Comparison of ENCODE assay signal across 8 cellular contexts in the genomic region with DNA sequence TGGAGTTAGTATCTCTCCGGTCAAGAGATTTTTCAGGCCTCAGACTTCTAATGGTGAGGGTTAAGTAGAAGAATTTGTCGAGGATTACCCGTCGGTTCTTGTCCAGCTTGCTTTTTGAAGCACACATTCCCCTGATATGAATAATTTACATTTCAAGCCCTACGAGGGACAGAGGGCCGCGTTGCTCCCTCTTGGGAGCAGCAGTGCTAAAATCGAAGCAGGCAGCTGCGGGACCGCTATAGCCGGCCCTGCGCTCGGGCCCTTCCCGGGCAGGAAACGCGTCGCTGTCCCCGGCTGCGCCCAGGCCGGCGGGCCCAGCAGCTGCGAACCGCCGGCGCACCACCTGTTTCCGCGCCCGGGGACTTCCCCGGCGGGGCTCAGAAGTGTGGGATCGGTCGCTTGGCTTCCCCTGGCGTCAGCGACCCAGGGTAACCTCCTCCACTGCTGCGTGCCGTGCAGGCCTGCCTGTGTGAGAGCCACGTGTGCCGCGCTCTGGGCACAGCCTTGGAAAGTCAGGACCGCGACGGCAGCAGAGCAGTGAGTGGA. TPM values are rescaled to one million over a fixed set of nuclear protein-coding genes. Genes with fewer than 3 reads are reported as not detected.
A peak's percentile ranks its signal among the peaks of the same experiment; 100 is the strongest.
DNase-seq lines count a peak whose midpoint lies in the region; ATAC-seq, FAIRE-seq and TF ChIP-seq lines count a peak whose summit lies in the region.
"Not testable (repeated sequence)": the region's sequence is repeated elsewhere in the genome, so short reads cannot be mapped to it uniquely, and the experiment has no call there.

No MANE protein-coding gene starts in this region.

- H2AFZ ChIP-seq in astrocyte (ENCODE audit: low read depth, low read length), result peak overlapping the region; percentile 34

- not testable (repeated sequence) for H3K36me3 ChIP-seq in astrocyte (ENCODE audit: insufficient read depth, low read length); small intestine (ENCODE audit: control insufficient read depth in 2 of 2, insufficient read depth in 2 of 2, low read length in 2 of 2); aorta (ENCODE audit: control insufficient read depth in 1 of 2, insufficient read depth in 2 of 2, low read length in 1 of 2)
- H3K36me3 ChIP-seq in iPS-15b (ENCODE audit: control insufficient read depth, insufficient read depth, low read length), result peaks cover 10% of the 10 kb centered on the region

- peak; percentile 57 for DNase-seq in M059J (ENCODE audit: low read depth)
- peak; percentile 28 to 67 (median 54) for DNase-seq in activated CD4-positive, CD25-positive, alpha-beta regulatory T cell (lab: John Stamatoyannopoulos, UW)
- DNase-seq in astrocyte (ENCODE audit: low read depth), result peak; percentile 2
- DNase-seq in small intestine, result peak; percentile 50
- peak in 1 of 2 donors; percentile 82 for DNase-seq in aorta

- H3K27me3 Mint-ChIP-seq in astrocyte (ENCODE audit: low read depth, unreplicated experiment), result not testable (repeated sequence)

- H3K4me3 ChIP-seq in astrocyte (ENCODE audit: insufficient read depth, low read depth, low read length) (peak overlapping the region; percentile 23), iPS-15b (ENCODE audit: low read depth, low read length) (peak overlapping the region; percentile 41)
- not testable (repeated sequence) for H3K4me3 ChIP-seq in small intestine (ENCODE audit: low read depth in 1 of 2, low read length in 2 of 2); aorta (ENCODE audit: low read length in 2 of 2)

- H4K20me1 ChIP-seq in astrocyte (ENCODE audit: insufficient read depth, low read length), result not testable (repeated sequence)

- not testable (repeated sequence) for H3K4me1 ChIP-seq in astrocyte (ENCODE audit: insufficient read depth, low read length); iPS-15b (ENCODE audit: control insufficient read depth, insufficient read depth, low read length); small intestine (ENCODE audit: control insufficient read depth in 2 of 2, insufficient read depth in 1 of 2, low read depth in 1 of 2, low read length in 1 of 2); aorta (ENCODE audit: control insufficient read depth in 1 of 2, insufficient read depth in 2 of 2, low read length in 2 of 2)

- H3K27ac ChIP-seq in astrocyte (ENCODE audit: low read depth, low read length), result not testable (repeated sequence)
- H3K27ac ChIP-seq in small intestine (ENCODE audit: low read depth in 1 of 2, low read length in 1 of 2), result peak overlapping the region in 1 of 2 donors; percentile 81
- H3K27ac ChIP-seq in aorta (ENCODE audit: low read depth in 1 of 2, low read length in 2 of 2), result peak overlapping the region in 1 of 2 donors; percentile 33

- not testable (repeated sequence) for H3K9me3 Mint-ChIP-seq in astrocyte (ENCODE audit: unreplicated experiment)

- H3K4me3 Mint-ChIP-seq in astrocyte (ENCODE audit: unreplicated experiment), result peak overlapping the region; percentile 63

- H3K4me2 ChIP-seq in astrocyte (ENCODE audit: low read length), result peak overlapping the region; percentile 73

- TF ChIP-seq CTCF in astrocyte (IDR thresholded peaks at IDR 0.05; ENCODE audit: insufficient read depth, low read depth, low read length), result not testable (repeated sequence)

- intact Hi-C loops in aorta (cut with DNase I), result not testable (repeated sequence)

- H3K27me3 ChIP-seq in astrocyte (ENCODE audit: insufficient read depth, low read length); iPS-15b (ENCODE audit: control insufficient read depth, insufficient read depth, low read length); small intestine (ENCODE audit: control insufficient read depth in 2 of 2, insufficient read depth in 2 of 2, low read length in 2 of 2); aorta (ENCODE audit: control insufficient read depth in 1 of 2, insufficient read depth in 2 of 2, low read length in 1 of 2): not testable (repeated sequence)

- WGBS in small intestine, 3 donors, result 4 to 6% (median 5%) methylated on average over 27 to 39 of the region's 42 CpGs
- WGBS in aorta, 2 donors, result 3 to 6% methylated on average over 27 to 39 of the region's 42 CpGs

- H3K36me3 Mint-ChIP-seq in astrocyte (ENCODE audit: low read depth, unreplicated experiment), result not testable (repeated sequence)

- peak overlapping the region; percentile 6 for H3K27ac Mint-ChIP-seq in astrocyte (ENCODE audit: unreplicated experiment)

- not testable (repeated sequence) for H3K4me1 Mint-ChIP-seq in astrocyte (ENCODE audit: low read depth, unreplicated experiment)

- FAIRE-seq in astrocyte (lab: Jason Lieb, UNC); small intestine (lab: Jason Lieb, UNC): not testable (repeated sequence)

- peak overlapping the region; percentile 27 for H3K9ac ChIP-seq in astrocyte (ENCODE audit: low read length)
- H3K9ac ChIP-seq in iPS-15b (ENCODE audit: low read depth, low read length), result not testable (repeated sequence)

- not testable (repeated sequence) for H3K79me2 ChIP-seq in astrocyte (ENCODE audit: insufficient read depth, low read length)

- not testable (repeated sequence) for H3K9me3 ChIP-seq in astrocyte (ENCODE audit: insufficient read depth, low read depth, low read length); iPS-15b (ENCODE audit: control insufficient read depth, insufficient read depth, low read length); small intestine (ENCODE audit: control insufficient read depth, low read depth); aorta (ENCODE audit: control insufficient read depth, low read length)

- ATAC-seq in GM18517 (IDR thresholded peaks at IDR 0.05; ENCODE audit: unreplicated experiment) (peak; percentile 69), HG02642 (IDR thresholded peaks at IDR 0.05; ENCODE audit: poor library complexity, unreplicated experiment) (peak; percentile 94), aorta (ENCODE audit: low FRiP score) (peak; percentile 88)

RNA-seq across cellular contexts. Expression of a gene that starts 11.1 kb away (rescaled TPM):
- 96.3 and 118 TPM in 2 replicates for total RNA-seq in M059J (2014; rRNA removed; shearing (Covaris generic))
- total RNA-seq in astrocyte, result 76.2 and 78.0 TPM in 2 replicates
- polyA plus RNA-seq in small intestine, result 10 to 100 TPM; 29.1 to 38.0 (median 29.7) TPM
- total RNA-seq in aorta, result 10 to 100 TPM; 32.4 to 47.9 TPM
- 10 to 100 TPM; 51.5 to 75.3 TPM for polyA plus RNA-seq in aorta

RNA-seq across cellular contexts. Expression of a gene that starts 32.0 kb away (rescaled TPM):
- total RNA-seq in M059J (2014; rRNA removed; shearing (Covaris generic)), result 0.20 and 2.6 TPM in 2 replicates
- 0.34 and 0.62 TPM in 2 replicates for total RNA-seq in astrocyte
- polyA plus RNA-seq in small intestine, result under 1 TPM in 1 of 3 donors, not detected in 2; 0.18 TPM
- total RNA-seq in aorta, result 1 to 10 TPM in 1 of 2 donors, under 1 TPM in 1; 0.51 to 5.4 TPM
- under 1 TPM in 1 of 2 donors, not detected in 1; 0.38 TPM for polyA plus RNA-seq in aorta

RNA-seq across cellular contexts. Expression of a gene that starts 32.3 kb away (rescaled TPM):
- total RNA-seq in M059J (2014; rRNA removed; shearing (Covaris generic)), result 0.86 and 3.5 TPM in 2 replicates
- total RNA-seq in astrocyte (2.6 and 4.0 TPM in 2 replicates), aorta (1 to 10 TPM; 3.8 to 5.4 TPM)
- polyA plus RNA-seq in small intestine (1 to 10 TPM in 1 of 3 donors, under 1 TPM in 1, not detected in 1; 0.81 to 1.6 TPM), aorta (1 to 10 TPM in 1 of 2 donors, under 1 TPM in 1; 0.88 to 7.1 TPM)
